In genomic region chr3:101591071-101591470, GRCh38 we compare ENCODE assay signal across 20 cellular contexts.
"Had no signal": no experiment of that assay in that cellular context is flagged by ENCODE, and none has a peak within 500 bp of the region (broad histone marks: within the 10 kb centered on the region; RNA-seq: fewer than 3 reads in every experiment).

No MANE protein-coding gene starts in this region.

- H3K27ac ChIP-seq: coronary artery, gastrocnemius medialis, neutrophil, parathyroid adenoma, transverse colon, WERI-Rb-1 had no signal

- H3K4me3 Mint-ChIP-seq: activated naive CD4-positive, alpha-beta T cell treated with anti-CD3 and anti-CD28 coated beads, Interleukin-2, amount 50 U/mL, for 24 hours; brain; stimulated activated effector memory CD8-positive, alpha-beta T cell treated with anti-CD3 and anti-CD28 coated beads, Interleukin-12 subunit alpha, Interleukin-12 subunit beta, amount 100 ng/mL, for 72 hours; T-helper 1 cell treated with Interleukin-12 subunit alpha and Interleukin-12 subunit beta and Interleukin-4 antibody, amounts not matched to agents 30 μg/mL and 1 μg/mL, for 36 hours had no signal

- H3K9me3 ChIP-seq: gastrocnemius medialis, neutrophil, transverse colon had no signal

- H3K9me3 Mint-ChIP-seq: activated naive CD4-positive, alpha-beta T cell treated with anti-CD3 and anti-CD28 coated beads, Interleukin-2, amount 50 U/mL, for 24 hours; activated T-helper 2 cell treated with anti-CD3 and anti-CD28 coated beads, Interferon-gamma antibody, Interleukin-2, Interleukin-4, amounts not matched to agents 10 μg/mL and 5 μg/mL and 100 μg/mL, durations not matched to agents 14 hours and 24 hours and 36 hours; brain; stimulated activated effector memory CD8-positive, alpha-beta T cell treated with anti-CD3 and anti-CD28 coated beads, Interleukin-12 subunit alpha, Interleukin-12 subunit beta, amount 100 ng/mL, for 72 hours; T-helper 1 cell treated with Interleukin-12 subunit alpha and Interleukin-12 subunit beta and Interleukin-4 antibody, amounts not matched to agents 30 μg/mL and 1 μg/mL, for 36 hours had no signal

- H3K27me3 Mint-ChIP-seq: activated naive CD4-positive, alpha-beta T cell treated with anti-CD3 and anti-CD28 coated beads, Interleukin-2, amount 50 U/mL, for 24 hours; brain had no signal

- DNase-seq: activated CD4-positive, alpha-beta T cell treated with anti-CD3 and anti-CD28 coated beads for 4 hours; activated CD8-positive, alpha-beta memory T cell treated with anti-CD3 and anti-CD28 coated beads for 24 hours; central memory CD4-positive, alpha-beta T cell; erythroblast; gastrocnemius medialis; islet precursor cell; retina; SIG-M5; stimulated activated CD4-positive, alpha-beta T cell treated with anti-CD3 and anti-CD28 coated beads, Interleukin-12 subunit alpha, Interleukin-12 subunit beta, amount 100 ng/mL, for 4 hours; transverse colon; WERI-Rb-1 had no signal

- H3K4me1 Mint-ChIP-seq: brain had no signal

- H3K4me1 ChIP-seq: gastrocnemius medialis, parathyroid adenoma, transverse colon had no signal

- H3K27ac Mint-ChIP-seq: activated naive CD4-positive, alpha-beta T cell treated with anti-CD3 and anti-CD28 coated beads, Interleukin-2, amount 50 U/mL, for 24 hours; activated T-helper 2 cell treated with anti-CD3 and anti-CD28 coated beads, Interferon-gamma antibody, Interleukin-2, Interleukin-4, amounts not matched to agents 10 μg/mL and 5 μg/mL and 100 μg/mL, durations not matched to agents 14 hours and 24 hours and 36 hours; T-helper 1 cell treated with Interleukin-12 subunit alpha and Interleukin-12 subunit beta and Interleukin-4 antibody, amounts not matched to agents 30 μg/mL and 1 μg/mL, for 36 hours had no signal

- H3K4me3 ChIP-seq: coronary artery, gastrocnemius medialis, lung, transverse colon had no signal

- H3K27me3 ChIP-seq: gastrocnemius medialis, neutrophil, transverse colon had no signal

- ATAC-seq: gastrocnemius medialis; stimulated activated effector memory CD8-positive, alpha-beta T cell treated with anti-CD3 and anti-CD28 coated beads, Interleukin-12 subunit alpha, Interleukin-12 subunit beta, amount 100 ng/mL, for 72 hours had no signal
